33 cellular contexts compared by ENCODE assay signal in the genomic region with DNA sequence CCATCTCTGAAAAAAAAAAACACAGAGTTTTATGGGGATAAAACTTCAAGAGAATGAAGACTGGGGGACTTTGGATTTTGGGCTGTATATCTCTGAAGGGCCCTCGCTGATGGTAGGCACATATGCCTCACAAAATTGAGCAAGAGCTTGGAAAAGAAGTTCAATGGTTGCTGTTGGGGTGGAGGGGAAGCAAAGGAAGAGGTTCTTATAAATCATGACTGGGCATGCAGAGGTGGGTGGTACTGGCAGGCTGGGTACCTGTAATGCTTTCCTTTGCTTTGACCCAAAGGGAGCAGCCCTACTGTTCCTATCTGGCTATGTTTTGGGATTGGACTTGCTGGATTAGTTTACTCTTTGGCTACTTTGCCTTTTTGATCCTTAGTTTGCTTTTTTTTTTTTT. TPM values are rescaled to one million over a fixed set of nuclear protein-coding genes. Genes with fewer than 3 reads are reported as not detected.
DNase-seq lines count a peak whose midpoint lies in the region; ATAC-seq, FAIRE-seq and TF ChIP-seq lines count a peak whose summit lies in the region.
"Had no signal": no experiment of that assay in that cellular context is flagged by ENCODE, and none has a peak within 500 bp of the region (broad histone marks: within the 10 kb centered on the region; RNA-seq: fewer than 3 reads in every experiment).

No MANE protein-coding gene starts in this region.

- 9% methylated on average over 1 of the region's 1 CpG for WGBS in mammary epithelial cell (ENCODE audit: low coverage, missing lambda C conversion rate)

- no peak overlapping the region for H3K4me3 Mint-ChIP-seq in activated naive CD8-positive, alpha-beta T cell treated with anti-CD3 and anti-CD28 coated beads, Interleukin-2, amount 50 U/mL, for 24 hours
- H3K4me3 Mint-ChIP-seq in activated naive CD8-positive, alpha-beta T cell treated with anti-CD3 and anti-CD28 coated beads for 36 hours: no peak overlapping the region
- H3K4me3 Mint-ChIP-seq: CD4-positive, alpha-beta memory T cell; CD4-positive, CD25-positive, alpha-beta regulatory T cell; CD8-positive, alpha-beta memory T cell had no signal

- H3K27me3 ChIP-seq in mammary epithelial cell (ENCODE audit: insufficient read depth, low read length) (no peaks in the 10 kb centered on the region), bronchial epithelial cell (ENCODE audit: control insufficient read depth, insufficient read depth, low read length) (no peaks in the 10 kb centered on the region)
- H3K27me3 ChIP-seq: BE2C, BLaER1 had no signal

- H3K36me3 Mint-ChIP-seq in activated naive CD8-positive, alpha-beta T cell treated with anti-CD3 and anti-CD28 coated beads, Interleukin-2, amount 50 U/mL, for 24 hours (ENCODE audit: low read depth): no peaks in the 10 kb centered on the region
- H3K36me3 Mint-ChIP-seq in activated naive CD8-positive, alpha-beta T cell treated with anti-CD3 and anti-CD28 coated beads for 36 hours: no peaks in the 10 kb centered on the region
- H3K36me3 Mint-ChIP-seq: CD4-positive, alpha-beta memory T cell; CD4-positive, CD25-positive, alpha-beta regulatory T cell; CD8-positive, alpha-beta memory T cell had no signal

- H3K9ac ChIP-seq in mammary epithelial cell (ENCODE audit: insufficient read depth, low read length): no peak overlapping the region
- H3K9ac ChIP-seq: BLaER1 had no signal

- DNase-seq in activated naive CD8-positive, alpha-beta T cell treated with anti-CD3 and anti-CD28 coated beads, Interleukin-2, amount 50 U/mL, for 24 hours: no peak
- no peak for DNase-seq in activated naive CD8-positive, alpha-beta T cell treated with anti-CD3 and anti-CD28 coated beads for 36 hours
- DNase-seq in mammary epithelial cell (peak; percentile 49), bronchial epithelial cell (ENCODE audit: low read depth) (peak; percentile 70), islet precursor cell (peak; percentile 7), NCI-H1048 (lab: John Stamatoyannopoulos, UW) (no peak), GOT3 (lab: John Stamatoyannopoulos, UW) (no peak)
- DNase-seq in stimulated activated naive CD4-positive, alpha-beta T cell (lab: John Stamatoyannopoulos, UW): no peak
- DNase-seq: 8988T; ACHN; BE2C; C1 segment of cervical spinal cord; CD4-positive, alpha-beta memory T cell; CD4-positive, CD25-positive, alpha-beta regulatory T cell; CD8-positive, alpha-beta memory T cell; COR-L47; DMS 273 treated with DMSO at 0.1 percent for 48 hours; DMS153; DMS53; DMS79; DND-41; EL; GDM1 had no signal

- dilution Hi-C loops in mammary epithelial cell (cut with HindIII; ENCODE audit: low sequenced_read_pairs): no loop called here

- BruUV-seq in mammary epithelial cell (replicated peaks; lab: Mats Ljungman, UMichigan): no TSS peak

- ATAC-seq in activated naive CD8-positive, alpha-beta T cell treated with anti-CD3 and anti-CD28 coated beads, Interleukin-2, amount 50 U/mL, for 24 hours: no peak
- ATAC-seq: GM12878 had no signal

- CTCF ChIA-PET in mammary epithelial cell (lab: Charles Lee; ENCODE audit: low non-redundant PET): no interaction called here

- no peaks in the 10 kb centered on the region for H3K79me2 ChIP-seq in mammary epithelial cell (ENCODE audit: insufficient read depth, low read length)

- peak overlapping the region; percentile 13 for H3K27ac Mint-ChIP-seq in activated naive CD8-positive, alpha-beta T cell treated with anti-CD3 and anti-CD28 coated beads, Interleukin-2, amount 50 U/mL, for 24 hours
- no peak overlapping the region for H3K27ac Mint-ChIP-seq in activated naive CD8-positive, alpha-beta T cell treated with anti-CD3 and anti-CD28 coated beads for 36 hours
- H3K27ac Mint-ChIP-seq: CD4-positive, alpha-beta memory T cell; CD8-positive, alpha-beta memory T cell had no signal

- H3K36me3 ChIP-seq in mammary epithelial cell (ENCODE audit: insufficient read depth, low read length): no peaks in the 10 kb centered on the region
- no peaks in the 10 kb centered on the region for H3K36me3 ChIP-seq in bronchial epithelial cell (ENCODE audit: control insufficient read depth, insufficient read depth, low read length)
- H3K36me3 ChIP-seq: BE2C, BLaER1 had no signal

- no peak for FAIRE-seq in bronchial epithelial cell (lab: Jason Lieb, UNC)
- FAIRE-seq: A204.1, GM12878, GM12892, GM18507 had no signal

- H3K4me3 ChIP-seq in mammary epithelial cell (replicated peaks in 1 of 3; ENCODE audit: insufficient read depth in 1 of 3, low read depth in 2 of 3, low read length in 3 of 3) (no peak overlapping the region), bronchial epithelial cell (ENCODE audit: low read depth, low read length) (no peak overlapping the region)
- H3K4me3 ChIP-seq: BLaER1, GM12878 had no signal

- H3K9me3 Mint-ChIP-seq in activated naive CD8-positive, alpha-beta T cell treated with anti-CD3 and anti-CD28 coated beads, Interleukin-2, amount 50 U/mL, for 24 hours: no peaks in the 10 kb centered on the region
- H3K9me3 Mint-ChIP-seq in activated naive CD8-positive, alpha-beta T cell treated with anti-CD3 and anti-CD28 coated beads for 36 hours: no peaks in the 10 kb centered on the region

- H3K4me2 ChIP-seq in mammary epithelial cell (ENCODE audit: insufficient read depth, low read depth, low read length): peak overlapping the region; percentile 64
- H3K4me2 ChIP-seq: BLaER1 had no signal

- H3K27me3 Mint-ChIP-seq in activated naive CD8-positive, alpha-beta T cell treated with anti-CD3 and anti-CD28 coated beads, Interleukin-2, amount 50 U/mL, for 24 hours: peaks cover 54% of the 10 kb centered on the region
- peaks cover 31% of the 10 kb centered on the region for H3K27me3 Mint-ChIP-seq in activated naive CD8-positive, alpha-beta T cell treated with anti-CD3 and anti-CD28 coated beads for 36 hours

- H3K9me3 ChIP-seq in mammary epithelial cell (replicated peaks; ENCODE audit: insufficient read depth, low read length): no peaks in the 10 kb centered on the region
- H3K9me3 ChIP-seq: BE2C, BLaER1 had no signal

- no peaks in the 10 kb centered on the region for H3K4me1 Mint-ChIP-seq in activated naive CD8-positive, alpha-beta T cell treated with anti-CD3 and anti-CD28 coated beads, Interleukin-2, amount 50 U/mL, for 24 hours
- H3K4me1 Mint-ChIP-seq in activated naive CD8-positive, alpha-beta T cell treated with anti-CD3 and anti-CD28 coated beads for 36 hours: peaks cover 3% of the 10 kb centered on the region
- H3K4me1 Mint-ChIP-seq: CD4-positive, alpha-beta memory T cell; CD4-positive, CD25-positive, alpha-beta regulatory T cell had no signal

- peak overlapping the region; percentile 70 for H2AFZ ChIP-seq in mammary epithelial cell (ENCODE audit: low read depth, low read length)

- H3K4me1 ChIP-seq in mammary epithelial cell (ENCODE audit: insufficient read depth, low read length): peaks cover 29% of the 10 kb centered on the region
- H3K4me1 ChIP-seq: BE2C had no signal

- TF ChIP-seq CTCF in mammary epithelial cell (conservative IDR thresholded peaks at IDR 0.05 in 1 of 2, IDR thresholded peaks at IDR 0.05 in 1 of 2; ENCODE audit: extremely low read depth in 1 of 2, insufficient read depth in 1 of 2, low read depth in 1 of 2, low read length in 2 of 2) (no peak), bronchial epithelial cell (IDR thresholded peaks at IDR 0.05; ENCODE audit: insufficient read depth, low read length, severe bottlenecking) (no peak)

- H4K20me1 ChIP-seq in mammary epithelial cell (ENCODE audit: insufficient read depth, low read length): no peaks in the 10 kb centered on the region
- H4K20me1 ChIP-seq: BLaER1 had no signal

- intact Hi-C loops in mammary epithelial cell (cut with micrococcal nuclease): no loop called here

- H3K27ac ChIP-seq in mammary epithelial cell (ENCODE audit: insufficient read depth, low read depth, low read length): no peak overlapping the region
- H3K27ac ChIP-seq: BLaER1 had no signal

- in situ Hi-C loops in mammary epithelial cell (cut with MboI; ENCODE audit: low sequenced_read_pairs in 2 of 2): no loop called here

RNA-seq across cellular contexts. Expression of a gene that starts 6.0 kb away (rescaled TPM):
- total RNA-seq in activated naive CD8-positive, alpha-beta T cell treated with anti-CD3 and anti-CD28 coated beads for 36 hours: not detected
- total RNA-seq in mammary epithelial cell (not detected), bronchial epithelial cell (not detected in 2 replicates)
- not detected for polyA plus RNA-seq in mammary epithelial cell
- polyA minus RNA-seq in mammary epithelial cell: not detected
- total RNA-seq: A673; CD4-positive, alpha-beta memory T cell; CD4-positive, CD25-positive, alpha-beta regulatory T cell; CD8-positive, alpha-beta memory T cell; Daoy; G401; GM12878 had no signal
- polyA plus RNA-seq: AG04450; CD14-positive monocyte; CD4-positive, alpha-beta memory T cell; CD4-positive, CD25-positive, alpha-beta regulatory T cell; CD8-positive, alpha-beta memory T cell; GM12878 had no signal

RNA-seq across cellular contexts. Expression of a gene that starts 52.0 kb away (rescaled TPM):
- 10 to 100 TPM; 14.7 to 17.7 TPM for total RNA-seq in activated naive CD8-positive, alpha-beta T cell treated with anti-CD3 and anti-CD28 coated beads for 36 hours
- total RNA-seq in mammary epithelial cell (10 to 100 TPM in 1 of 2 donors, 1 to 10 TPM in 1; 7.7 to 21.6 TPM), bronchial epithelial cell (23.4 and 52.1 TPM in 2 replicates)
- 19.4 TPM for polyA plus RNA-seq in mammary epithelial cell
- 18.0 TPM for polyA minus RNA-seq in mammary epithelial cell

Comparison
In these comparisons a context has a peak if more than half of its experiments do, and no peak if none do; other contexts are left out.
1. DNase-seq: peak in mammary epithelial cell (single experiment), bronchial epithelial cell (single experiment) and islet precursor cell (single experiment); none in activated naive CD8-positive, alpha-beta T cell treated with anti-CD3 and anti-CD28 coated beads, Interleukin-2, amount 50 U/mL, for 24 hours (single experiment), activated naive CD8-positive, alpha-beta T cell treated with anti-CD3 and anti-CD28 coated beads for 36 hours (single experiment), NCI-H1048 (single experiment), stimulated activated naive CD4-positive, alpha-beta T cell (0 of 6) and GOT3 (single experiment).